In genomic region chr2:173136067-173136466, GRCh38 we compare ENCODE assay signal across 1 cellular context.
TF ChIP-seq lines count a peak whose summit lies in the region.

No MANE protein-coding gene starts in this region.

TF ChIP-seq in GM23338, 12 proteins besides CTCF, POLR2A, EP300 and RAD21 (continued from another document):
- no peak for TF ChIP-seq ETS1 (IDR thresholded peaks at IDR 0.05)
- no peak for TF ChIP-seq CREB1 (CRISPR knock-in tag; IDR thresholded peaks at IDR 0.05; ENCODE audit: low read depth)
- no peak for TF ChIP-seq ZNF462 (CRISPR knock-in tag; IDR thresholded peaks at IDR 0.05)
- no peak for TF ChIP-seq ZNF331 (CRISPR knock-in tag; IDR thresholded peaks at IDR 0.05; ENCODE audit: low read depth)
- TF ChIP-seq STAT1 (IDR thresholded peaks at IDR 0.05; ENCODE audit: unreplicated experiment) = no peak
- no peak for TF ChIP-seq NANOG (IDR thresholded peaks at IDR 0.05; ENCODE audit: borderline replicate concordance)
- TF ChIP-seq ZNF114 (CRISPR knock-in tag; IDR thresholded peaks at IDR 0.05) = no peak
- TF ChIP-seq EZH2 (IDR thresholded peaks at IDR 0.05; ENCODE audit: low read depth, unreplicated experiment) = no peak
- TF ChIP-seq JUNB (IDR thresholded peaks at IDR 0.05; ENCODE audit: unreplicated experiment) = no peak
- TF ChIP-seq REST (IDR thresholded peaks at IDR 0.05; ENCODE audit: unreplicated experiment) = no peak
